ENCODE assay signal across 8 cellular contexts in genomic region chr12:110742718-110743570, GRCh38. TPM values are rescaled to one million over a fixed set of nuclear protein-coding genes. Genes with fewer than 3 reads are reported as not detected.
A peak's percentile ranks its signal among the peaks of the same experiment; 100 is the strongest.
DNase-seq lines count a peak whose midpoint lies in the region; ATAC-seq and TF ChIP-seq lines count a peak whose summit lies in the region.

Gene PPP1CC (minus strand): TSS chr12:110742891. CDS start chr12:110742707, 184 bp downstream.

- DNase-seq in GM03348 (ENCODE audit: low spot score) (peak; percentile 98), NCI-H1092 treated with DMSO at 0.1 percent for 48 hours (lab: John Stamatoyannopoulos, UW) (peak; percentile 89), glomerular endothelial cell (ENCODE audit: extremely low read depth, low read depth, low spot score) (no peak), occipital lobe (lab: John Stamatoyannopoulos, UW) (peak; percentile 91), suprapubic skin (ENCODE audit: low spot score in 2 of 2) (peak; percentile 95 to 96)

- H3K4me1 ChIP-seq in suprapubic skin, result peaks cover 54% of the 10 kb centered on the region

- no peak for TF ChIP-seq EP300 in suprapubic skin (IDR thresholded peaks at IDR 0.05)

- peak within 1 kb of the TSS; percentile 86 for H3K4me3 ChIP-seq in suprapubic skin

- H3K27ac ChIP-seq in suprapubic skin, result peak within 1 kb of the TSS; percentile 90

- no peaks in the 10 kb centered on the region for H3K36me3 ChIP-seq in suprapubic skin

- WGBS in suprapubic skin, result under 1% methylated on average over 33 of the region's 63 CpGs

- peak; percentile 63 for ATAC-seq in HG02588 (IDR thresholded peaks at IDR 0.05; ENCODE audit: unreplicated experiment)
- ATAC-seq in SK-N-SH treated with all-trans-retinoic acid at 6 μM for 48 hours, result peak; percentile 84

- peak within 1 kb of the TSS; percentile 99 for H3K27ac Mint-ChIP-seq in activated naive CD4-positive, alpha-beta T cell treated with anti-CD3 and anti-CD28 coated beads, Interleukin-2, amount 50 U/mL, for 24 hours

- H3K36me3 Mint-ChIP-seq in activated naive CD4-positive, alpha-beta T cell treated with anti-CD3 and anti-CD28 coated beads, Interleukin-2, amount 50 U/mL, for 24 hours, result peaks cover 24% of the 10 kb centered on the region

- H3K9me3 Mint-ChIP-seq in activated naive CD4-positive, alpha-beta T cell treated with anti-CD3 and anti-CD28 coated beads, Interleukin-2, amount 50 U/mL, for 24 hours, result no peaks in the 10 kb centered on the region

- no peaks in the 10 kb centered on the region for H3K27me3 Mint-ChIP-seq in activated naive CD4-positive, alpha-beta T cell treated with anti-CD3 and anti-CD28 coated beads, Interleukin-2, amount 50 U/mL, for 24 hours

- no peaks in the 10 kb centered on the region for H3K27me3 ChIP-seq in suprapubic skin

- H3K4me3 Mint-ChIP-seq in activated naive CD4-positive, alpha-beta T cell treated with anti-CD3 and anti-CD28 coated beads, Interleukin-2, amount 50 U/mL, for 24 hours, result peak within 1 kb of the TSS; percentile 100

- H3K9me3 ChIP-seq in suprapubic skin, result no peaks in the 10 kb centered on the region

- TF ChIP-seq POLR2A in suprapubic skin (IDR thresholded peaks at IDR 0.05), result peak in 1 of 2 donors; percentile 67

- H3K4me1 Mint-ChIP-seq in activated naive CD4-positive, alpha-beta T cell treated with anti-CD3 and anti-CD28 coated beads, Interleukin-2, amount 50 U/mL, for 24 hours, result peaks cover 38% of the 10 kb centered on the region

- TF ChIP-seq CTCF in suprapubic skin (IDR thresholded peaks at IDR 0.05), result no peak

TF ChIP-seq in SK-N-SH treated with all-trans-retinoic acid at 6 μM for 48 hours, 23 proteins besides CTCF, POLR2A, EP300 and RAD21:
- TF ChIP-seq PPARA (CRISPR knock-in tag; IDR thresholded peaks at IDR 0.05; ENCODE audit: borderline replicate concordance) (no peak), ZFP3 (CRISPR knock-in tag; IDR thresholded peaks at IDR 0.05) (no peak), ZFP30 (CRISPR knock-in tag; IDR thresholded peaks at IDR 0.05) (no peak), ESRRG (CRISPR knock-in tag; IDR thresholded peaks at IDR 0.05) (no peak), ZNF8 (CRISPR knock-in tag; IDR thresholded peaks at IDR 0.05) (no peak), OSR1 (CRISPR knock-in tag; IDR thresholded peaks at IDR 0.05) (no peak), POU6F1 (CRISPR knock-in tag; IDR thresholded peaks at IDR 0.05; ENCODE audit: borderline replicate concordance, low read depth) (no peak), ZC3H10 (CRISPR knock-in tag; IDR thresholded peaks at IDR 0.05) (no peak), GLIS3 (CRISPR knock-in tag; IDR thresholded peaks at IDR 0.05) (no peak), ISL1 (CRISPR knock-in tag; IDR thresholded peaks at IDR 0.05) (no peak), PATZ1 (CRISPR knock-in tag; IDR thresholded peaks at IDR 0.05; ENCODE audit: borderline replicate concordance) (no peak), ZNF70 (CRISPR knock-in tag; IDR thresholded peaks at IDR 0.05) (no peak), ARNTL (CRISPR knock-in tag; IDR thresholded peaks at IDR 0.05; ENCODE audit: borderline replicate concordance, low read depth) (no peak), TSHZ2 (CRISPR knock-in tag; IDR thresholded peaks at IDR 0.05) (no peak)

RNA-seq across cellular contexts. Expression of gene PPP1CC, which starts in this region (rescaled TPM):
- total RNA-seq in glomerular endothelial cell, result 77.5 and 90.4 TPM in 2 replicates
- total RNA-seq in occipital lobe, result 150 TPM
- 100 to 1,000 TPM in 2 of 4 donors, 10 to 100 TPM in 2; 83.6 to 107 (median 100) TPM for total RNA-seq in suprapubic skin
